ENCODE assay signal across 8 cellular contexts in the genomic region with DNA sequence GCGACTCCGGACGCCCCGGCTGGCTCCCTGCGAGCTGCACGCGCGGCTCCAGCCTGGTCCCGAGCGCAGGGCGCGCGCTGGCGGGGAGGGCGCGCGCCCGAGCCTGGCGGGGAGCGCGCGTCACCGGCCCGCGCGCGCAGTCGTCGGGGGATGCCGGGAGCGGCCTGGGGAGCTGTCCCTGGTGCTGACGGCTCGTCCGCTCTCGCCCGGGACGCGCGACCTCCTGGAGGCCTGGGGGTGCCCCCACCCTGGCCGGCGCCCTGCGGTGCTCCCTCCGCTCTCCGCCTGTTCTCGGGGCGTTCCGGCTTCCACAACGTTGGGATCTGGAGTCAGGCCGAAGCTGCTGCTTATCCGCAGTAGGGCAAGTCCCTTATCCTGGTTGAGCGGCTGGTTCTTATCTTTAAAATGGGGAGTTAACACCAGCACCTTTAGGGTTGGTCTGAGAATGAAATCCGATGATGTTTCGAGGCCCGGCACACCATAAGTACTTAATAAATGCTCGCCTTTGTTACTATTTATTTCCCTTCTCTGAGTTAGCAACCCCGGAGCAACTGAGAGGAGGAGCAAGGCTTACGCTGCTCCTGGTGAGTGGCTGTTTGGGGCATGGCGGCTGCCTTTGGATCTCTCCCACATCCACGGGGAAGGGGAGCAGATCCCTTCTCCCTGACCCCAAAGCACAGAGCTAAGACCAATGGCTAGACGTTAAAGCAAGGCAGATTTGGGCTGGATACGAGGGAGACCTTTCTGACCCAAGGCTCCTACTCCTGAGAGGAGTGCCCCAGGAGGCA. TPM values are rescaled to one million over a fixed set of nuclear protein-coding genes. Genes with fewer than 3 reads are reported as not detected.
DNase-seq lines count a peak whose midpoint lies in the region; ATAC-seq and TF ChIP-seq lines count a peak whose summit lies in the region.

Gene FAM163B, minus strand, starts transcription at position 79 of the 788 bp plus-strand sequence. CDS start 29,166 bp downstream, outside the sequence.

- WGBS in body of pancreas, 2 donors: 12 to 51% methylated on average over 5 to 40 of the region's 61 CpGs

- DNase-seq in C1 segment of cervical spinal cord (lab: John Stamatoyannopoulos, UW) (peak in 8 of 14 donors; percentile 14 to 61 (median 25)), NCI-H774 (lab: John Stamatoyannopoulos, UW) (peak; percentile 58), body of pancreas (peak; percentile 35 to 61 (median 42)), left lobe of liver (ENCODE audit: low spot score) (no peak), substantia nigra (lab: John Stamatoyannopoulos, UW) (peak in 31 of 49 donors; percentile 7 to 79 (median 35)), RKO (ENCODE audit: low spot score) (no peak), glomerular visceral epithelial cell (ENCODE audit: extremely low spot score) (no peak)

- H3K27ac ChIP-seq in body of pancreas (no peak within 1 kb of the TSS), substantia nigra (ENCODE audit: low read depth, low read length, poor library complexity, severe bottlenecking) (no peak within 1 kb of the TSS)

- no peak within 1 kb of the TSS for H3K4me3 ChIP-seq in body of pancreas

- H3K9me3 ChIP-seq in body of pancreas: no peaks in the 10 kb centered on the region

- peaks cover 0 to 11% of the 10 kb centered on the region in 2 donors for H3K27me3 ChIP-seq in body of pancreas

- H3K4me1 ChIP-seq in body of pancreas: peaks cover 6% of the 10 kb centered on the region

- H3K36me3 ChIP-seq in body of pancreas (replicated peaks in 1 of 2; ENCODE audit: insufficient read depth in 1 of 2, low read depth in 2 of 2): no peaks in the 10 kb centered on the region

- TF ChIP-seq CTCF in body of pancreas (IDR thresholded peaks at IDR 0.05): no peak

- no peak for TF ChIP-seq POLR2A in body of pancreas (IDR thresholded peaks at IDR 0.05)

- intact Hi-C loops in body of pancreas (cut with DNase I): no loop called here

- ATAC-seq in body of pancreas (peak; percentile 80), left lobe of liver (peak; percentile 81), GM21737 (IDR thresholded peaks at IDR 0.05; ENCODE audit: unreplicated experiment) (no peak)

RNA-seq across cellular contexts. Expression of gene FAM163B, which starts in this region (rescaled TPM):
- total RNA-seq in body of pancreas (under 1 TPM in 1 of 2 donors, not detected in 1; 0.78 TPM), left lobe of liver (2.8 TPM)

Comparison
In these comparisons a context has a peak if more than half of its experiments do, and no peak if none do; other contexts are left out.
1. Peak in DNase-seq and ATAC-seq in body of pancreas; RNA of the gene not detected or under 1 TPM.
2. DNase-seq: peak in C1 segment of cervical spinal cord (8 of 14), NCI-H774 (single experiment) and substantia nigra (31 of 49); none in left lobe of liver (single experiment), RKO (single experiment) and glomerular visceral epithelial cell (single experiment).